Comparison of ENCODE assay signal across 5 cellular contexts in genomic region chr12:109223211-109223610, GRCh38.
"Had no signal": no experiment of that assay in that cellular context is flagged by ENCODE, and none has a peak within 500 bp of the region (broad histone marks: within the 10 kb centered on the region; RNA-seq: fewer than 3 reads in every experiment).

No MANE protein-coding gene starts in this region.

- ATAC-seq: GM23338, HepG2 had no signal

- DNase-seq: H9, HCEC 1CT had no signal

- H3K4me3 ChIP-seq: GM23338 had no signal

- H3K27ac ChIP-seq: HL-60 had no signal
